In the genomic region with DNA sequence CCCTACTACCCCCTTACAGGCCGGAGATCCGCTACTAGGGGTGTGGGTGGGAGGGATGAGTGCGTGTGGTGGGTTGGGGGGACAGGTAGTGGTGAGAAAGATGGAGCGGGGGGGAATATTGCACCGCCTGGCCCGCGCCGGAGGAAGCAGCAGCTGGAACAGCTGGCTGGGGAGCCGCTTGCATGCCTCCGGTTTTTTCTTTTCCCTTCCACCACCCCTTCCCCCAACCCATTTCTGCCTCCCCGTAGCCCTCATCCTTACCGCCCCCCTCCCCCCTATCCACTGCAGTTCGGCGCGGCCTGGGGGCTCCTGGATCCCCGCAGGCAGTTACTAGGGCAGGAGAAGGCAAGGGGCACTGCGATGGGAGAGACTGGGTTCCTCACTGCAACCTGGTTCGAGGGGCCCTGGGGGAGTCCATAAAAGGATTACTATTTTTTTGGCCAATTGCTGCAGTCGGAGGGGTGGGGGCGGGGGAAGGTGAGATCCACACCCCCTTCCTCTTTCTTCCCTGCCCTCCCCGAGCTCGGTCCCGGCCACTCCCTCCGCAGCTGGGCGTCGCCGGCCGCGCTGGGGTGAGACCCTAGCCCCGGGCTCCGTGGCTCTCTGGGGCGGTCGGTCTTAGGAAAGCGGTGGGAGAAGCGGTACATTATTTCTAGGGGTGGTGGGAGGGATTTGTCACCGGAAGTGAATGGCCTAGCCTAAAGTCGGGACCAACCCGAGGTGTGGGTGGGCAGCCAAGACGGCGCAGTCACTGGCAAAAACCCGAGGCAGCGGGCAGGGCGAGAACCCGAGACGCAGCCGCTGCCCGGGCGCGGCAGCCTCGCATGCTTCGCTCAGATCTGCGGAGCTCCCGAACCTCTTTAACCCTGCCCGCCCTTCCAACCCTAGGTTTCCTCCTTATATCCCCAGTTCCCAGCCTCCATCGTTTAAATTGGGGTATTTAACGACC, we compare ENCODE assay signal across 8 cellular contexts.
A peak's percentile ranks its signal among the peaks of the same experiment; 100 is the strongest.
DNase-seq lines count a peak whose midpoint lies in the region; ATAC-seq and TF ChIP-seq lines count a peak whose summit lies in the region.

No MANE protein-coding gene starts in this region.

- peak overlapping the region; percentile 77 for H3K4me3 ChIP-seq in OCI-LY3 (ENCODE audit: low read length)

- H3K4me2 ChIP-seq in OCI-LY3 (ENCODE audit: low read length), result peak overlapping the region; percentile 93

- peak overlapping the region; percentile 85 for H3K9ac ChIP-seq in OCI-LY3 (ENCODE audit: low read length)

- H3K4me1 ChIP-seq in OCI-LY3 (ENCODE audit: low read length), result peaks cover 26% of the 10 kb centered on the region

- H4K20me1 ChIP-seq in OCI-LY3 (ENCODE audit: insufficient read depth, low read length), result peaks cover 8% of the 10 kb centered on the region; the same call in 1 of the 2 replicates

- DNase-seq in COR-L47 (lab: John Stamatoyannopoulos, UW) (peak; percentile 91), HUDEP-2 (lab: John Stamatoyannopoulos, UW; ENCODE audit: unreplicated experiment in 76 of 76) (peak in 74 of 76 experiments; percentile 50 to 96 (median 78)), activated T-cell treated with anti-CD3 and anti-CD28 coated beads for 1 hour (ENCODE audit: low read depth) (peak; percentile 72), epidermal melanocyte (ENCODE audit: insufficient read length, low spot score) (peak; percentile 84), middle frontal gyrus (ENCODE audit: extremely low spot score, low spot score) (peak; percentile 52)
- DNase-seq in stimulated activated CD8-positive, alpha-beta memory T cell treated with anti-CD3 and anti-CD28 coated beads, Interleukin-15, amount 100 ng/mL, for 48 hours (ENCODE audit: low read depth in 2 of 2), result peak; percentile 79 to 82

- peak overlapping the region; percentile 9 for H2AFZ ChIP-seq in OCI-LY3 (ENCODE audit: low read depth, low read length)

- H3K9me3 ChIP-seq in OCI-LY3 (ENCODE audit: insufficient read depth, low read length), result no peaks in the 10 kb centered on the region

- H3K27me3 ChIP-seq in OCI-LY3 (ENCODE audit: low read depth, low read length), result no peaks in the 10 kb centered on the region

- peaks cover 22% of the 10 kb centered on the region for H3K79me2 ChIP-seq in OCI-LY3 (ENCODE audit: low read length)

- ATAC-seq in GM21367 (IDR thresholded peaks at IDR 0.05; ENCODE audit: unreplicated experiment), result peak; percentile 53

- H3K27ac ChIP-seq in OCI-LY3 (ENCODE audit: low read length), result peak overlapping the region; percentile 92

- no peak for TF ChIP-seq CTCF in OCI-LY3 (IDR thresholded peaks at IDR 0.05; ENCODE audit: low read depth, low read length)

- H3K36me3 ChIP-seq in OCI-LY3 (replicated peaks; ENCODE audit: low read depth, low read length), result peaks cover 13% of the 10 kb centered on the region

Comparison
In these comparisons a context has a peak if more than half of its experiments do, and no peak if none do; other contexts are left out.
1. Peak in every context shown above with its lines: DNase-seq, ATAC-seq, H3K4me3 ChIP-seq and H3K27ac ChIP-seq.